Comparison of ENCODE assay signal across 8 cellular contexts in genomic region chr5:138438724-138439536, GRCh38. TPM values are rescaled to one million over a fixed set of nuclear protein-coding genes. Genes with fewer than 3 reads are reported as not detected.
DNase-seq lines count a peak whose midpoint lies in the region; ATAC-seq and TF ChIP-seq lines count a peak whose summit lies in the region.

Gene REEP2, plus strand, starts transcription at chr5:138439057. Its CDS starts 152 bp downstream, at chr5:138439209.

- H3K27me3 Mint-ChIP-seq in CD8-positive, alpha-beta memory T cell = peaks cover 0 to 2% of the 10 kb centered on the region in 2 donors
- H3K27me3 Mint-ChIP-seq in MCF 10A (ENCODE audit: insufficient read depth, unreplicated experiment) = no peaks in the 10 kb centered on the region

- TF ChIP-seq CTCF in LNCaP clone FGC (IDR thresholded peaks at IDR 0.05; ENCODE audit: control insufficient read depth, extremely low read depth, insufficient read depth) = no peak
- TF ChIP-seq CTCF in MCF 10A (IDR thresholded peaks at IDR 0.05; ENCODE audit: unreplicated experiment) = no peak
- no peak for TF ChIP-seq CTCF in spleen (IDR thresholded peaks at IDR 0.05 in 8 of 11, conservative IDR thresholded peaks at IDR 0.05 in 3 of 11)

- CTCF ChIA-PET in CD8-positive, alpha-beta memory T cell (lab: Charles Lee) = interaction anchor here (0.7 to 3.4 kb wide), 6 partner anchors 11 to 87 kb away, joined by 3 to 20 read pairs (median 6); partner anchors contain the start of gene EGR1
- CTCF ChIA-PET in MCF 10A (lab: Yijun Ruan, JAX) = interaction anchor here (0.6 to 7.0 kb wide), 8 partner anchors 11 to 216 kb away, joined by 3 to 64 read pairs (median 4); partner anchors contain the start of gene EGR1

- POLR2A ChIA-PET in CD8-positive, alpha-beta memory T cell (lab: Charles Lee) = interaction anchor here (0.6 to 1.5 kb wide), 3 partner anchors 27 to 225 kb away, joined by 4 to 5 read pairs (median 4); partner anchors contain the start of genes EGR1 and FAM53C
- POLR2A ChIA-PET in MCF 10A (lab: Yijun Ruan, JAX) = interaction anchor here (0.7 to 1.5 kb wide), 4 partner anchors 13 to 261 kb away, joined by 3 to 4 read pairs (median 3); no protein-coding TSS in a partner anchor

- no peaks in the 10 kb centered on the region for H3K9me3 Mint-ChIP-seq in CD8-positive, alpha-beta memory T cell
- H3K9me3 Mint-ChIP-seq in MCF 10A (ENCODE audit: unreplicated experiment) = no peaks in the 10 kb centered on the region

- intact Hi-C loops in MCF 10A (cut with micrococcal nuclease) = no loop called here
- intact Hi-C loops in spleen (cut with DNase I; ENCODE audit: low total_unique reads) = no loop called here

- peak within 1 kb of the TSS in 6 of 8 donors; percentile 50 to 90 (median 64) for H3K27ac Mint-ChIP-seq in CD8-positive, alpha-beta memory T cell
- peak within 1 kb of the TSS; percentile 85 for H3K27ac Mint-ChIP-seq in MCF 10A (ENCODE audit: low read depth, unreplicated experiment)

- peaks cover 10% of the 10 kb centered on the region for H3K4me1 ChIP-seq in CD8-positive, alpha-beta memory T cell (ENCODE audit: insufficient read depth, low read length)
- H3K4me1 ChIP-seq in iPS-20b (ENCODE audit: insufficient read depth, low read length) (peaks cover 4% of the 10 kb centered on the region; the same call in 1 of the 2 replicates), spleen (peaks cover 4 to 18% (median 13%) of the 10 kb centered on the region in 6 donors)

- peak within 1 kb of the TSS; percentile 61 for H3K4me3 ChIP-seq in CD8-positive, alpha-beta memory T cell (ENCODE audit: low read length)
- H3K4me3 ChIP-seq in LNCaP clone FGC (ENCODE audit: low read depth, low read length) (peak within 1 kb of the TSS; percentile 29), iPS-20b (ENCODE audit: low read length) (peak within 1 kb of the TSS; percentile 89), spleen (peak within 1 kb of the TSS in 7 of 8 donors; percentile 23 to 66 (median 38))

- ATAC-seq in GM21423 (IDR thresholded peaks at IDR 0.05; ENCODE audit: unreplicated experiment) (peak; percentile 69), HG03457 (IDR thresholded peaks at IDR 0.05; ENCODE audit: unreplicated experiment) (no peak)

- H3K27me3 ChIP-seq in CD8-positive, alpha-beta memory T cell (ENCODE audit: insufficient read depth, low read length, poor library complexity, severe bottlenecking) = no peaks in the 10 kb centered on the region
- H3K27me3 ChIP-seq in iPS-20b (ENCODE audit: insufficient read depth, low read length) (0 out of 2 replicates have a peak, but pooled peaks cover 3% of the 10 kb centered on the region), spleen (replicated peaks in 1 of 7) (peaks cover 0 to 26% (median 0%) of the 10 kb centered on the region in 7 donors)

- DNase-seq in CD8-positive, alpha-beta memory T cell = peak; percentile 50 to 74 (median 56)
- no peak for DNase-seq in LNCaP clone FGC (ENCODE audit: low read depth)
- DNase-seq in T1000 (lab: John Stamatoyannopoulos, UW) = peak; percentile 13
- peak; percentile 51 for DNase-seq in MCF 10A (ENCODE audit: unreplicated experiment)
- peak; percentile 87 for DNase-seq in spleen

- no peak within 1 kb of the TSS for H3K27ac ChIP-seq in CD8-positive, alpha-beta memory T cell (ENCODE audit: low read depth, low read length)
- H3K27ac ChIP-seq in iPS-20b (ENCODE audit: low read length) = no peak within 1 kb of the TSS
- H3K27ac ChIP-seq in spleen = no peak within 1 kb of the TSS

- peaks cover 17 to 26% (median 17%) of the 10 kb centered on the region in 3 donors for H3K4me1 Mint-ChIP-seq in CD8-positive, alpha-beta memory T cell
- H3K4me1 Mint-ChIP-seq in MCF 10A (ENCODE audit: insufficient read depth, unreplicated experiment) = peaks cover 19% of the 10 kb centered on the region

- 1 to 4% (median 2%) methylated on average over 13 to 68 of the region's 68 CpGs for WGBS in spleen, 5 donors

- peaks cover 0 to 30% (median 5%) of the 10 kb centered on the region in 3 donors for H3K36me3 Mint-ChIP-seq in CD8-positive, alpha-beta memory T cell
- H3K36me3 Mint-ChIP-seq in MCF 10A (ENCODE audit: insufficient read depth, unreplicated experiment) = peaks cover 46% of the 10 kb centered on the region

- H3K36me3 ChIP-seq in CD8-positive, alpha-beta memory T cell (ENCODE audit: insufficient read depth, low read length) = peaks cover 17% of the 10 kb centered on the region
- H3K36me3 ChIP-seq in iPS-20b (ENCODE audit: insufficient read depth, low read depth, low read length) (peaks cover 23% of the 10 kb centered on the region), spleen (peaks cover 0 to 44% (median 29%) of the 10 kb centered on the region in 6 donors)

- no peaks in the 10 kb centered on the region for H3K9me3 ChIP-seq in CD8-positive, alpha-beta memory T cell (ENCODE audit: low read length)
- H3K9me3 ChIP-seq in iPS-20b (ENCODE audit: insufficient read depth, low read depth, low read length) (no peaks in the 10 kb centered on the region), spleen (no peaks in the 10 kb centered on the region)

- peak within 1 kb of the TSS; percentile 80; the same call in 1 of the 2 replicates for H3K9ac ChIP-seq in iPS-20b (ENCODE audit: low read depth, low read length)

- no TSS peak for BruUV-seq in MCF 10A (replicated peaks; lab: Mats Ljungman, UMichigan)

- TF ChIP-seq POLR2A in spleen (IDR thresholded peaks at IDR 0.05) = no peak

- H3K4me3 Mint-ChIP-seq in CD8-positive, alpha-beta memory T cell = peak within 1 kb of the TSS; percentile 80 to 95 (median 83)
- peak within 1 kb of the TSS; percentile 69 for H3K4me3 Mint-ChIP-seq in MCF 10A (ENCODE audit: unreplicated experiment)

RNA-seq across cellular contexts. Expression of gene REEP2, which starts in this region (rescaled TPM):
- total RNA-seq in CD8-positive, alpha-beta memory T cell = 1 to 10 TPM; 5.0 to 6.6 TPM
- 0.24 TPM for polyA plus RNA-seq in CD8-positive, alpha-beta memory T cell
- total RNA-seq in MCF 10A (2022) (0.77 and 0.81 TPM in 2 replicates), spleen (under 1 TPM in 5 of 7 donors, not detected in 2; 0.20 to 0.52 (median 0.41) TPM)
- under 1 TPM; 0.52 to 0.98 (median 0.54) TPM for polyA plus RNA-seq in spleen

Comparison
In these comparisons a context has a peak if more than half of its experiments do, and no peak if none do; other contexts are left out.
1. Peak in DNase-seq in MCF 10A; RNA of the gene not detected or under 1 TPM.
2. Peak in DNase-seq and H3K4me3 ChIP-seq in spleen; RNA of the gene not detected or under 1 TPM.
3. H3K4me3 ChIP-seq: peak in every context shown above with its lines; median percentile 89 in iPS-20b; 61 in CD8-positive, alpha-beta memory T cell; 38 in spleen; 29 in LNCaP clone FGC.